In genomic region chr9:136326777-136327312, GRCh38 we compare ENCODE assay signal across 9 cellular contexts. TPM values are rescaled to one million over a fixed set of nuclear protein-coding genes. Genes with fewer than 3 reads are reported as not detected.
A peak's percentile ranks its signal among the peaks of the same experiment; 100 is the strongest.
DNase-seq lines count a peak whose midpoint lies in the region; ATAC-seq, FAIRE-seq and TF ChIP-seq lines count a peak whose summit lies in the region.
"Had no signal": no experiment of that assay in that cellular context is flagged by ENCODE, and none has a peak within 500 bp of the region (broad histone marks: within the 10 kb centered on the region; RNA-seq: fewer than 3 reads in every experiment).

No MANE protein-coding gene starts in this region.

- H3K79me2 ChIP-seq in K562 (ENCODE audit: control insufficient read depth, insufficient read depth, low read length), result peaks cover 15% of the 10 kb centered on the region

- H3K27me3 ChIP-seq in K562 (ENCODE audit: control insufficient read depth in 2 of 2, insufficient read depth in 2 of 2, low read length in 2 of 2) (peaks cover 13 to 28% of the 10 kb centered on the region in 2 experiments; a peak in 4 of 5 replicates), tibial nerve (no peaks in the 10 kb centered on the region)

- TF ChIP-seq CTCF in K562 (IDR thresholded peaks at IDR 0.05 in 2 of 3, conservative IDR thresholded peaks at IDR 0.05 in 1 of 3; ENCODE audit: insufficient read depth in 2 of 3, low read depth in 1 of 3, low read length in 3 of 3) (no peak), mesothelial cell of epicardium (IDR thresholded peaks at IDR 0.05; ENCODE audit: unreplicated experiment) (no peak), tibial nerve (IDR thresholded peaks at IDR 0.05) (no peak)

- in situ Hi-C loops in K562 (cut with MboI), result loop anchor here (25.0 kb wide), 1 partner anchor 310 kb away; no protein-coding TSS in a partner anchor

- H3K36me3 Mint-ChIP-seq in activated T-cell treated with anti-CD3 and anti-CD28 coated beads, Interleukin-2, amount 50 U/mL, for 4 hours (ENCODE audit: insufficient read depth), result no peaks in the 10 kb centered on the region
- no peaks in the 10 kb centered on the region for H3K36me3 Mint-ChIP-seq in mesothelial cell of epicardium

- peak overlapping the region; percentile 91 for H3K27ac Mint-ChIP-seq in mesothelial cell of epicardium

- H3K4me3 ChIP-seq in K562 (peak overlapping the region; percentile 52), tibial nerve (peak overlapping the region; percentile 36 to 81 (median 64))

- peak overlapping the region; percentile 21 for H3K4me2 ChIP-seq in K562 (ENCODE audit: insufficient read depth, low read length)

- CTCF ChIA-PET in K562 (lab: Yijun Ruan, JAX; ENCODE audit: low intra/inter-chr PET ratio), result no interaction called here

- H3K4me1 Mint-ChIP-seq in activated T-cell treated with anti-CD3 and anti-CD28 coated beads, Interleukin-2, amount 50 U/mL, for 4 hours (ENCODE audit: low read depth), result peaks cover 7% of the 10 kb centered on the region
- peaks cover 32% of the 10 kb centered on the region for H3K4me1 Mint-ChIP-seq in mesothelial cell of epicardium

- H3K9me3 Mint-ChIP-seq in activated T-cell treated with anti-CD3 and anti-CD28 coated beads, Interleukin-2, amount 50 U/mL, for 4 hours, result no peaks in the 10 kb centered on the region
- H3K9me3 Mint-ChIP-seq in mesothelial cell of epicardium, result no peaks in the 10 kb centered on the region

- FAIRE-seq in K562 (lab: Jason Lieb, UNC), result no peak

- peaks cover 2% of the 10 kb centered on the region for H3K27me3 Mint-ChIP-seq in activated T-cell treated with anti-CD3 and anti-CD28 coated beads, Interleukin-2, amount 50 U/mL, for 4 hours (ENCODE audit: low read depth)
- H3K27me3 Mint-ChIP-seq in mesothelial cell of epicardium (ENCODE audit: low read depth), result no peaks in the 10 kb centered on the region

- no peaks in the 10 kb centered on the region for H3K9me1 ChIP-seq in K562 (ENCODE audit: control insufficient read depth, insufficient read depth, low read length)

- intact Hi-C loops in K562 (cut with micrococcal nuclease), result no loop called here

- H3K4me3 Mint-ChIP-seq in activated T-cell treated with anti-CD3 and anti-CD28 coated beads, Interleukin-2, amount 50 U/mL, for 4 hours, result peak overlapping the region; percentile 74
- H3K4me3 Mint-ChIP-seq in mesothelial cell of epicardium, result peak overlapping the region; percentile 67

- no peak for ATAC-seq in activated T-cell treated with anti-CD3 and anti-CD28 coated beads, Interleukin-2, amount 50 U/mL, for 4 hours
- ATAC-seq in K562, result peak; percentile 10; the same call in 2 of the 3 replicates
- ATAC-seq in GM21737 (IDR thresholded peaks at IDR 0.05; ENCODE audit: unreplicated experiment), result no peak
- no peak for ATAC-seq in GM21390 (IDR thresholded peaks at IDR 0.05; ENCODE audit: unreplicated experiment)

- no peak for TF ChIP-seq POLR2A in K562 (conservative IDR thresholded peaks at IDR 0.05)
- no peak for TF ChIP-seq POLR2A in tibial nerve (IDR thresholded peaks at IDR 0.05)

- H3K36me3 ChIP-seq in K562 (ENCODE audit: control insufficient read depth, insufficient read depth, low read length) (no peaks in the 10 kb centered on the region), tibial nerve (peaks cover 0 to 5% (median 0%) of the 10 kb centered on the region in 3 donors)

- DNase-seq in activated T-cell treated with anti-CD3 and anti-CD28 coated beads, Interleukin-2, amount 50 U/mL, for 4 hours, result no peak
- DNase-seq in activated T-cell treated with anti-CD3 and anti-CD28 coated beads, Interleukin-2, amount 50 U/mL, for 1 hour, result no peak
- DNase-seq in K562 (ENCODE audit: extremely low read depth in 1 of 4, low spot score in 3 of 4) (no peak), mesothelial cell of epicardium (ENCODE audit: low spot score in 2 of 2, unreplicated experiment in 2 of 2) (no peak), tibial nerve (ENCODE audit: low spot score in 2 of 2) (no peak), GM19238 (ENCODE audit: insufficient read length, low spot score) (no peak)
- DNase-seq: AML-193 had no signal

- no peaks in the 10 kb centered on the region; the same call in 1 of the 2 replicates for H4K20me1 ChIP-seq in K562 (replicated peaks; ENCODE audit: control insufficient read depth, insufficient read depth, low read length)

- BruUV-seq in K562 (replicated peaks; lab: Mats Ljungman, UMichigan), result no TSS peak

- peak overlapping the region; percentile 68; the same call in 1 of the 3 replicates for H3K27ac ChIP-seq in K562 (ENCODE audit: extremely low read depth, low read depth, low read length)
- H3K27ac ChIP-seq in tibial nerve, result peak overlapping the region; percentile 85 to 98 (median 96)

- H3K9me3 ChIP-seq in K562 (replicated peaks; ENCODE audit: control insufficient read depth, insufficient read depth, low read depth, low read length) (no peaks in the 10 kb centered on the region), tibial nerve (no peaks in the 10 kb centered on the region)

- 59% methylated on average over 12 of the region's 16 CpGs for WGBS in K562 (ENCODE audit: insufficient coverage, low coverage, missing lambda C conversion rate)
- 20 to 31% methylated on average over 11 to 16 of the region's 16 CpGs for WGBS in tibial nerve, 2 donors

- no peak for TF ChIP-seq EP300 in K562 (IDR thresholded peaks at IDR 0.05; ENCODE audit: low read length)
- TF ChIP-seq EP300 in tibial nerve (IDR thresholded peaks at IDR 0.05), result no peak

- H3K4me1 ChIP-seq in K562 (replicated peaks in 1 of 2; ENCODE audit: control insufficient read depth in 2 of 2, insufficient read depth in 2 of 2, low read length in 2 of 2) (peaks cover 4 to 87% of the 10 kb centered on the region in 2 experiments), tibial nerve (peaks cover 0 to 84% (median 59%) of the 10 kb centered on the region in 4 donors)

- POLR2A ChIA-PET in K562 (lab: Yijun Ruan, JAX), result interaction anchor here (0.5 to 1.6 kb wide), 3 partner anchors 10 to 37 kb away, joined by 3 to 5 read pairs (median 3); partner anchors contain the start of gene DNLZ

- peak overlapping the region; percentile 84 for H2AFZ ChIP-seq in K562 (ENCODE audit: low read depth, low read length)

- H3K9ac ChIP-seq in K562 (ENCODE audit: insufficient read depth in 1 of 2, low read depth in 2 of 2, low read length in 2 of 2), result peak overlapping the region; percentile 59 to 88

- no peak for TF ChIP-seq RAD21 in K562 (CRISPR knock-in tag; conservative IDR thresholded peaks at IDR 0.05 in 1 of 2, IDR thresholded peaks at IDR 0.05 in 1 of 2)

RNA-seq across cellular contexts. Expression of gene GPSM1, which starts 0.5 kb away (rescaled TPM):
- total RNA-seq in activated T-cell treated with anti-CD3 and anti-CD28 coated beads, Interleukin-2, amount 50 U/mL, for 4 hours, result 10 to 100 TPM; 12.8 to 13.6 (median 13.4) TPM
- total RNA-seq in K562 (2011; cell fraction: chromatin; rRNA removed; ENCODE audit: low replicate concordance), result 13.9 and 58.1 TPM in 2 replicates
- 30.3 and 36.2 TPM in 2 replicates for total RNA-seq in K562 (2011; cell fraction: nucleolus; rRNA removed)
- 16.3 and 19.9 TPM in 2 replicates for total RNA-seq in K562 (2011; cell fraction: nucleoplasm; rRNA removed)
- total RNA-seq in K562 (2014; rRNA removed), result 12.7 and 16.0 TPM in 2 replicates
- total RNA-seq in K562 (2014; rRNA removed; fragmentation: Illumina TruSeq; extraction: Trizol), result 0.54 and 0.76 TPM in 2 replicates
- total RNA-seq in K562 (2015; rRNA removed; fragmentation: Illumina TruSeq; extraction: Trizol), result 3.1 and 4.1 TPM in 2 replicates
- total RNA-seq in K562 (2021), result 12.4 and 14.2 TPM in 2 replicates
- polyA plus RNA-seq in K562 (2011; rRNA removed), result 5.4 and 6.7 TPM in 2 replicates
- 5.4 and 23.3 TPM in 2 replicates for polyA plus RNA-seq in K562 (2011; cell fraction: cytosol; rRNA removed)
- 21.3 and 47.7 TPM in 2 replicates for polyA plus RNA-seq in K562 (2011; cell fraction: nucleus; rRNA removed)
- polyA plus RNA-seq in K562 (2012), result 5.3 and 13.8 TPM in 2 replicates
- 1.9 and 5.2 TPM in 2 replicates for polyA plus RNA-seq in K562 (2014; fragmentation: Illumina TruSeq; extraction: Trizol)
- under 1 TPM; 0.04 to 0.10 TPM for polyA plus RNA-seq in K562 (2014; fragmentation: Nextera tagmentation; extraction: Ambion mirVana)
- polyA plus RNA-seq in K562 (2014; rRNA removed), result 9.2 and 10.1 TPM in 2 replicates
- 1.4 and 3.0 TPM in 2 replicates for polyA minus RNA-seq in K562 (2011; rRNA and poly(A)+ RNA removed)
- polyA minus RNA-seq in K562 (2011; cell fraction: cytosol; rRNA and poly(A)+ RNA removed), result 7.8 and 9.2 TPM in 2 replicates
- polyA minus RNA-seq in K562 (2011; cell fraction: nucleus; rRNA and poly(A)+ RNA removed), result 12.7 and 13.3 TPM in 2 replicates
- 98.6 to 103 TPM (median 102 TPM) in 3 replicates for total RNA-seq in mesothelial cell of epicardium
- 10 to 100 TPM; 28.8 to 95.1 (median 38.1) TPM for total RNA-seq in tibial nerve

RNA-seq across cellular contexts. Expression of gene CCDC187, which starts 23.0 kb away (rescaled TPM):
- under 1 TPM in 1 of 3 donors, not detected in 2; 0.11 TPM for total RNA-seq in activated T-cell treated with anti-CD3 and anti-CD28 coated beads, Interleukin-2, amount 50 U/mL, for 4 hours
- 0.53 TPM in 1 of 2 replicates, not detected in the other for total RNA-seq in K562 (2011; cell fraction: chromatin; rRNA removed; ENCODE audit: low replicate concordance)
- 0.13 and 0.33 TPM in 2 replicates for total RNA-seq in K562 (2011; cell fraction: nucleolus; rRNA removed)
- 0.15 and 0.46 TPM in 2 replicates for total RNA-seq in K562 (2011; cell fraction: nucleoplasm; rRNA removed)
- total RNA-seq in K562 (2014; rRNA removed) (not detected in 2 replicates), K562 (2014; rRNA removed; fragmentation: Illumina TruSeq; extraction: Trizol) (not detected in 2 replicates), K562 (2015; rRNA removed; fragmentation: Illumina TruSeq; extraction: Trizol) (not detected in 2 replicates), K562 (2021) (0.02 TPM in 1 of 2 replicates, not detected in the other), mesothelial cell of epicardium (0.42 to 0.54 TPM (median 0.47 TPM) in 3 replicates), tibial nerve (under 1 TPM in 1 of 4 donors, not detected in 3; 0.20 TPM)
- polyA plus RNA-seq in K562 (2011; rRNA removed) (not detected in 2 replicates), K562 (2014; fragmentation: Illumina TruSeq; extraction: Trizol) (not detected in 2 replicates), K562 (2014; fragmentation: Nextera tagmentation; extraction: Ambion mirVana) (not detected), K562 (2014; rRNA removed) (not detected in 2 replicates)
- polyA plus RNA-seq in K562 (2011; cell fraction: cytosol; rRNA removed), result 0.07 TPM in 1 of 2 replicates, not detected in the other
- polyA plus RNA-seq in K562 (2011; cell fraction: nucleus; rRNA removed), result 0.01 and 0.40 TPM in 2 replicates
- 0.04 TPM in 1 of 2 replicates, not detected in the other for polyA plus RNA-seq in K562 (2012)
- not detected in 2 replicates for polyA minus RNA-seq in K562 (2011; rRNA and poly(A)+ RNA removed)
- not detected in 2 replicates for polyA minus RNA-seq in K562 (2011; cell fraction: cytosol; rRNA and poly(A)+ RNA removed)
- polyA minus RNA-seq in K562 (2011; cell fraction: nucleus; rRNA and poly(A)+ RNA removed), result 0.11 and 0.27 TPM in 2 replicates

RNA-seq across cellular contexts. Expression of gene DNLZ, which starts 36.7 kb away (rescaled TPM):
- 10 to 100 TPM; 75.5 to 82.7 (median 75.5) TPM for total RNA-seq in activated T-cell treated with anti-CD3 and anti-CD28 coated beads, Interleukin-2, amount 50 U/mL, for 4 hours
- total RNA-seq in K562 (2011; cell fraction: chromatin; rRNA removed; ENCODE audit: low replicate concordance), result 3.5 and 12.0 TPM in 2 replicates
- total RNA-seq in K562 (2011; cell fraction: nucleolus; rRNA removed), result 9.3 and 11.7 TPM in 2 replicates
- 3.4 and 4.8 TPM in 2 replicates for total RNA-seq in K562 (2011; cell fraction: nucleoplasm; rRNA removed)
- total RNA-seq in K562 (2014; rRNA removed) (44.6 and 56.7 TPM in 2 replicates), K562 (2014; rRNA removed; fragmentation: Illumina TruSeq; extraction: Trizol) (2.2 and 3.4 TPM in 2 replicates), K562 (2015; rRNA removed; fragmentation: Illumina TruSeq; extraction: Trizol) (10.0 and 10.8 TPM in 2 replicates), K562 (2021) (25.6 and 25.8 TPM in 2 replicates), mesothelial cell of epicardium (11.8 to 14.7 TPM (median 13.0 TPM) in 3 replicates), tibial nerve (10 to 100 TPM; 49.4 to 79.5 (median 70.8) TPM)
- polyA plus RNA-seq in K562 (2011; rRNA removed) (3.1 and 3.2 TPM in 2 replicates), K562 (2014; fragmentation: Illumina TruSeq; extraction: Trizol) (2.2 and 4.2 TPM in 2 replicates), K562 (2014; fragmentation: Nextera tagmentation; extraction: Ambion mirVana) (under 1 TPM; 0.17 to 0.36 TPM), K562 (2014; rRNA removed) (22.1 and 29.8 TPM in 2 replicates)
- polyA plus RNA-seq in K562 (2011; cell fraction: cytosol; rRNA removed), result 7.6 and 27.3 TPM in 2 replicates
- polyA plus RNA-seq in K562 (2011; cell fraction: nucleus; rRNA removed), result 4.2 and 7.4 TPM in 2 replicates
- polyA plus RNA-seq in K562 (2012), result 8.5 and 15.9 TPM in 2 replicates
- 0.28 TPM in 1 of 2 replicates, not detected in the other for polyA minus RNA-seq in K562 (2011; rRNA and poly(A)+ RNA removed)
- polyA minus RNA-seq in K562 (2011; cell fraction: cytosol; rRNA and poly(A)+ RNA removed), result 2.6 and 3.4 TPM in 2 replicates
- polyA minus RNA-seq in K562 (2011; cell fraction: nucleus; rRNA and poly(A)+ RNA removed), result 2.9 and 3.6 TPM in 2 replicates

RNA-seq across cellular contexts. Expression of gene CARD9, which starts 46.6 kb away (rescaled TPM):
- 1 to 10 TPM; 1.4 to 3.4 (median 2.4) TPM for total RNA-seq in activated T-cell treated with anti-CD3 and anti-CD28 coated beads, Interleukin-2, amount 50 U/mL, for 4 hours
- 37.4 and 149 TPM in 2 replicates for total RNA-seq in K562 (2011; cell fraction: chromatin; rRNA removed; ENCODE audit: low replicate concordance)
- total RNA-seq in K562 (2011; cell fraction: nucleolus; rRNA removed), result 92.6 and 92.9 TPM in 2 replicates
- 39.7 and 46.5 TPM in 2 replicates for total RNA-seq in K562 (2011; cell fraction: nucleoplasm; rRNA removed)
- total RNA-seq in K562 (2014; rRNA removed) (37.6 and 40.1 TPM in 2 replicates), K562 (2014; rRNA removed; fragmentation: Illumina TruSeq; extraction: Trizol) (3.5 and 3.6 TPM in 2 replicates), K562 (2015; rRNA removed; fragmentation: Illumina TruSeq; extraction: Trizol) (14.6 and 15.8 TPM in 2 replicates), K562 (2021) (35.6 and 42.7 TPM in 2 replicates), mesothelial cell of epicardium (3.6 to 4.9 TPM (median 4.0 TPM) in 3 replicates), tibial nerve (10 to 100 TPM in 1 of 4 donors, 1 to 10 TPM in 3; 3.1 to 19.8 (median 3.1) TPM)
- polyA plus RNA-seq in K562 (2011; rRNA removed) (9.7 and 27.8 TPM in 2 replicates), K562 (2014; fragmentation: Illumina TruSeq; extraction: Trizol) (4.7 and 13.2 TPM in 2 replicates), K562 (2014; fragmentation: Nextera tagmentation; extraction: Ambion mirVana) (1 to 10 TPM; 1.7 to 2.0 TPM), K562 (2014; rRNA removed) (40.4 and 53.0 TPM in 2 replicates)
- 10.5 and 13.4 TPM in 2 replicates for polyA plus RNA-seq in K562 (2011; cell fraction: cytosol; rRNA removed)
- 231 and 234 TPM in 2 replicates for polyA plus RNA-seq in K562 (2011; cell fraction: nucleus; rRNA removed)
- 21.9 and 61.0 TPM in 2 replicates for polyA plus RNA-seq in K562 (2012)
- 4.8 and 5.0 TPM in 2 replicates for polyA minus RNA-seq in K562 (2011; rRNA and poly(A)+ RNA removed)
- 7.2 and 12.8 TPM in 2 replicates for polyA minus RNA-seq in K562 (2011; cell fraction: cytosol; rRNA and poly(A)+ RNA removed)
- 25.8 and 55.4 TPM in 2 replicates for polyA minus RNA-seq in K562 (2011; cell fraction: nucleus; rRNA and poly(A)+ RNA removed)
